12 cellular contexts compared by ENCODE assay signal in genomic region chr11:6469599-6469998, GRCh38. TPM values are rescaled to one million over a fixed set of nuclear protein-coding genes. Genes with fewer than 3 reads are reported as not detected.
DNase-seq lines count a peak whose midpoint lies in the region; ATAC-seq and TF ChIP-seq lines count a peak whose summit lies in the region.
"Had no signal": no experiment of that assay in that cellular context is flagged by ENCODE, and none has a peak within 500 bp of the region (broad histone marks: within the 10 kb centered on the region; RNA-seq: fewer than 3 reads in every experiment).

No MANE protein-coding gene starts in this region.

- DNase-seq in mesendoderm: no peak
- DNase-seq in thoracic aorta (ENCODE audit: low spot score): no peak
- DNase-seq in SW 1271 (lab: John Stamatoyannopoulos, UW): no peak
- DNase-seq in amniotic stem cell (lab: John Stamatoyannopoulos, UW): no peak
- DNase-seq in SK-N-DZ (ENCODE audit: low spot score): no peak
- DNase-seq: activated CD8-positive, alpha-beta memory T cell treated with anti-CD3 and anti-CD28 coated beads, Interleukin-2, amount 10 ng/mL, durations not matched to agents 7 days and 5 days; CD4-positive, alpha-beta T cell; NCI-H1092 had no signal

- H3K4me3 ChIP-seq in Loucy (ENCODE audit: low read length, poor library complexity, severe bottlenecking): peak overlapping the region; percentile 26
- no peak overlapping the region for H3K4me3 ChIP-seq in mesendoderm (ENCODE audit: low read length)
- H3K4me3 ChIP-seq in thoracic aorta: peak overlapping the region; percentile 10

- no peaks in the 10 kb centered on the region for H3K36me3 ChIP-seq in Loucy (ENCODE audit: insufficient read depth, low read length)
- no peaks in the 10 kb centered on the region for H3K36me3 ChIP-seq in mesendoderm (ENCODE audit: control insufficient read depth, insufficient read depth, low read length)
- peaks cover 1% of the 10 kb centered on the region for H3K36me3 ChIP-seq in thoracic aorta

- H3F3A ChIP-seq in Loucy (ENCODE audit: low read depth): peaks cover 3% of the 10 kb centered on the region; the same call in 1 of the 2 replicates

- H3K9me2 ChIP-seq in Loucy (replicated peaks; ENCODE audit: low read depth, low read length): no peaks in the 10 kb centered on the region

- H4K8ac ChIP-seq in mesendoderm (ENCODE audit: low read depth, low read length): no peak overlapping the region

- WGBS in mesendoderm (ENCODE audit: extremely low coverage, insufficient coverage, low lambda C conversion rate): no CpG with 5 or more reads among the region's 1 CpG

- H3K4me2 ChIP-seq in Loucy (ENCODE audit: low read depth, low read length, poor library complexity, severe bottlenecking) (peak overlapping the region; percentile 50), mesendoderm (ENCODE audit: low read length) (no peak overlapping the region)

- no peak overlapping the region for H2BK5ac ChIP-seq in mesendoderm (ENCODE audit: low read length)

- H3K27ac ChIP-seq in cingulate gyrus (ENCODE audit: low read depth, low read length) (peak overlapping the region; percentile 57), mesendoderm (ENCODE audit: low read depth, low read length) (no peak overlapping the region), thoracic aorta (peak overlapping the region; percentile 15 to 51)
- H3K27ac ChIP-seq: epithelial cell of prostate had no signal

- peaks cover 2% of the 10 kb centered on the region for H3K79me1 ChIP-seq in mesendoderm (ENCODE audit: low read length)

- no peak overlapping the region for H2AK5ac ChIP-seq in mesendoderm (ENCODE audit: low read length)

- peak overlapping the region; percentile 81 for H3K56ac ChIP-seq in mesendoderm (ENCODE audit: low read length)

- TF ChIP-seq CTCF in Loucy (conservative IDR thresholded peaks at IDR 0.05; ENCODE audit: low read length): no peak
- TF ChIP-seq CTCF in thoracic aorta (IDR thresholded peaks at IDR 0.05): no peak

- no peak overlapping the region for H3K23ac ChIP-seq in mesendoderm (ENCODE audit: low read length)

- H3K9ac ChIP-seq in Loucy (ENCODE audit: low read depth, low read length, poor library complexity, severe bottlenecking): no peak overlapping the region
- H3K9ac ChIP-seq in mesendoderm (ENCODE audit: low read length): peak overlapping the region; percentile 43

- no peaks in the 10 kb centered on the region for H4K20me1 ChIP-seq in Loucy (ENCODE audit: insufficient read depth, low read length, poor library complexity, severe bottlenecking)

- H3K9me3 ChIP-seq in Loucy (ENCODE audit: insufficient read depth, low read depth, low read length) (no peaks in the 10 kb centered on the region), thoracic aorta (no peaks in the 10 kb centered on the region)

- no peak overlapping the region for H3K4ac ChIP-seq in mesendoderm (ENCODE audit: low read depth, low read length)

- H3K4me1 ChIP-seq in Loucy (ENCODE audit: insufficient read depth, low read length, poor library complexity, severe bottlenecking) (peaks cover 44% of the 10 kb centered on the region), mesendoderm (ENCODE audit: control insufficient read depth, low read depth, low read length) (peaks cover 9% of the 10 kb centered on the region), thoracic aorta (ENCODE audit: control insufficient read depth in 1 of 2, low read depth in 2 of 2) (peaks cover 12 to 26% of the 10 kb centered on the region in 2 donors)

- no peaks in the 10 kb centered on the region for H3K27me3 ChIP-seq in Loucy (ENCODE audit: insufficient read depth, low read length, poor library complexity, severe bottlenecking)
- H3K27me3 ChIP-seq in mesendoderm (ENCODE audit: insufficient read depth, low read length, poor library complexity): no peaks in the 10 kb centered on the region
- no peaks in the 10 kb centered on the region for H3K27me3 ChIP-seq in thoracic aorta (replicated peaks; ENCODE audit: insufficient read depth)

- ATAC-seq in thoracic aorta (ENCODE audit: insufficient number of reproducible peaks, low FRiP score, low read depth) (no peak), GM18868 (IDR thresholded peaks at IDR 0.05; ENCODE audit: unreplicated experiment) (no peak)
- ATAC-seq: activated CD8-positive, alpha-beta memory T cell treated with anti-CD3 and anti-CD28 coated beads, Interleukin-2, amount 10 ng/mL, durations not matched to agents 7 days and 5 days had no signal

- peaks cover 6% of the 10 kb centered on the region; the same call in 1 of the 2 replicates for H3K79me2 ChIP-seq in Loucy (ENCODE audit: insufficient read depth, low read length)
- no peaks in the 10 kb centered on the region for H3K79me2 ChIP-seq in mesendoderm (ENCODE audit: control insufficient read depth, insufficient read depth, low read length)

- no peak overlapping the region for H2BK120ac ChIP-seq in mesendoderm (ENCODE audit: low read depth, low read length)

- no peak overlapping the region for H4K5ac ChIP-seq in mesendoderm (ENCODE audit: low read length)

- no peak overlapping the region for H3K18ac ChIP-seq in mesendoderm (ENCODE audit: low read length)

- peak overlapping the region; percentile 22; the same call in 1 of the 2 replicates for H2AFZ ChIP-seq in Loucy (ENCODE audit: low read length)

- H2BK15ac ChIP-seq in mesendoderm (replicated peaks; ENCODE audit: low read depth): no peak overlapping the region

RNA-seq across cellular contexts. Expression of gene TRIM3, which starts 4.1 kb away (rescaled TPM):
- polyA plus RNA-seq in mesendoderm (2013, experiment 1 of 2): 4.7 TPM
- 4.9 TPM for polyA plus RNA-seq in mesendoderm (2013, experiment 2 of 2)
- total RNA-seq in thoracic aorta: 10 to 100 TPM; 40.3 to 40.4 TPM
- 20.6 and 27.3 TPM in 2 replicates for polyA plus RNA-seq in SK-N-DZ (2014; cell fraction: cytosol; rRNA removed)
- polyA plus RNA-seq in SK-N-DZ (2014; cell fraction: nucleus; rRNA removed): 121 and 143 TPM in 2 replicates

RNA-seq across cellular contexts. Expression of gene ARFIP2, which starts 11.5 kb away (rescaled TPM):
- polyA plus RNA-seq in mesendoderm (2013, experiment 1 of 2): 36.1 TPM
- 36.6 TPM for polyA plus RNA-seq in mesendoderm (2013, experiment 2 of 2)
- 10 to 100 TPM; 52.1 to 62.8 TPM for total RNA-seq in thoracic aorta
- polyA plus RNA-seq in SK-N-DZ (2014; cell fraction: cytosol; rRNA removed): 53.2 and 57.3 TPM in 2 replicates
- polyA plus RNA-seq in SK-N-DZ (2014; cell fraction: nucleus; rRNA removed): 117 and 126 TPM in 2 replicates

RNA-seq across cellular contexts. Expression of gene TIMM10B, which starts 11.7 kb away (rescaled TPM):
- 42.1 TPM for polyA plus RNA-seq in mesendoderm (2013, experiment 1 of 2)
- 40.0 TPM for polyA plus RNA-seq in mesendoderm (2013, experiment 2 of 2)
- total RNA-seq in thoracic aorta: 10 to 100 TPM; 47.7 to 49.9 TPM
- polyA plus RNA-seq in SK-N-DZ (2014; cell fraction: cytosol; rRNA removed): 36.1 and 40.7 TPM in 2 replicates
- 35.2 and 39.5 TPM in 2 replicates for polyA plus RNA-seq in SK-N-DZ (2014; cell fraction: nucleus; rRNA removed)

RNA-seq across cellular contexts. Expression of gene DNHD1, which starts 27.5 kb away (rescaled TPM):
- polyA plus RNA-seq in mesendoderm (2013, experiment 1 of 2): 1.1 TPM
- 0.97 TPM for polyA plus RNA-seq in mesendoderm (2013, experiment 2 of 2)
- 10 to 100 TPM; 23.9 to 26.5 TPM for total RNA-seq in thoracic aorta
- polyA plus RNA-seq in SK-N-DZ (2014; cell fraction: cytosol; rRNA removed): 1.8 and 5.8 TPM in 2 replicates
- polyA plus RNA-seq in SK-N-DZ (2014; cell fraction: nucleus; rRNA removed): 18.9 and 35.9 TPM in 2 replicates

RNA-seq across cellular contexts. Expression of gene HPX, which starts 28.8 kb away (rescaled TPM):
- 0.14 TPM for polyA plus RNA-seq in mesendoderm (2013, experiment 1 of 2)
- 0.17 TPM for polyA plus RNA-seq in mesendoderm (2013, experiment 2 of 2)
- total RNA-seq in thoracic aorta: 1 to 10 TPM in 1 of 2 donors, under 1 TPM in 1; 0.54 to 2.9 TPM
- polyA plus RNA-seq in SK-N-DZ (2014; cell fraction: cytosol; rRNA removed): 1.9 and 3.7 TPM in 2 replicates
- polyA plus RNA-seq in SK-N-DZ (2014; cell fraction: nucleus; rRNA removed): 2.2 and 6.6 TPM in 2 replicates
